Comparison of ENCODE assay signal across 22 cellular contexts in the genomic region with DNA sequence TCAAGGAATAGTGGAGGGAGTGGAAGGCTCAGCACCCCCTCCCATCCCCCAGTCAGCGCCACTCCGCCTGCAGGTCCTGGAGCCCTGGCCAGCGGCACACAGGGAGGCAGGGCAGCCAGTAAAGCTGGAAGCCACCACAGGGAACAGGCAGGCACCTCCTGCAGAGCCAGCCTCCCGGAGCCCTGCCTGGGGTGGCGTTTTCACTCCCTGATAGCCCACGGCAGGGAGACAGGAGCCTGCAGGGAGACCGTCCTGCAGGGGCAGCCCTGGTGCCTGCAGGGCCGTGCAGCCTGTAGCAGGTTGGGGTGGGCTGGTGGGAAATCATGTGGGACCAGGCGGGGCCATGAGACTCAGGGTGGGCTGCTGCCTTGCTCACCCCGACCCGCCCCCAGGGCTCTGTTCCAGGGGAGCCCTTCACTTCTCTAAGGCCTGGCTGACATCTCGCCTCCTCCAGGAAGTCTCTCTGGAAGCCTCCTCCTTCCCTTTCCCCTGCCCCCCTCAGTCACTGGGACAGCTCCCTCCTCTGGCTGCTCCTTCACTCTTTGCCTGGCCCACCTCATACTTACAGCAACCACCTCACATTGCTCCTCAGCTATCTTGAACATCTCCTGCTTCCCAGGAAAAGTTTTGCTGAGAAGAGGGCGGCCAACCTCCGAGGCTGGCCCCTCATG.
DNase-seq lines count a peak whose midpoint lies in the region; ATAC-seq, FAIRE-seq and TF ChIP-seq lines count a peak whose summit lies in the region.
"Had no signal": no experiment of that assay in that cellular context is flagged by ENCODE, and none has a peak within 500 bp of the region (broad histone marks: within the 10 kb centered on the region; RNA-seq: fewer than 3 reads in every experiment).

No MANE protein-coding gene starts in this region.

- H3K4me1 ChIP-seq in A549: peaks cover 59% of the 10 kb centered on the region
- no peaks in the 10 kb centered on the region for H3K4me1 ChIP-seq in neural progenitor cell
- no peaks in the 10 kb centered on the region for H3K4me1 ChIP-seq in ascending aorta

- H3K36me3 Mint-ChIP-seq in HFFc6 (ENCODE audit: low read depth) (peaks cover 39% of the 10 kb centered on the region), chondrocyte (ENCODE audit: low read depth) (peaks cover 26% of the 10 kb centered on the region), neural progenitor cell (peaks cover 25% of the 10 kb centered on the region)

- peaks cover 66% of the 10 kb centered on the region for H4K20me1 ChIP-seq in neural progenitor cell (ENCODE audit: low read depth)
- H4K20me1 ChIP-seq: BLaER1 treated with 17β-estradiol and CSF1 and Interleukin-3, amounts not matched to agents 10 nM and 100 nM had no signal

- intact Hi-C loops in ascending aorta (cut with DNase I): no loop called here

- peaks cover 30% of the 10 kb centered on the region for H3K4me1 Mint-ChIP-seq in HFFc6 (ENCODE audit: low read depth)
- H3K4me1 Mint-ChIP-seq in chondrocyte (ENCODE audit: low read depth): peaks cover 22% of the 10 kb centered on the region
- peaks cover 32% of the 10 kb centered on the region for H3K4me1 Mint-ChIP-seq in neural progenitor cell

- H3K27me3 ChIP-seq in neural progenitor cell (no peaks in the 10 kb centered on the region), ascending aorta (no peaks in the 10 kb centered on the region)
- H3K27me3 ChIP-seq: BLaER1 treated with 17β-estradiol and CSF1 and Interleukin-3, amounts not matched to agents 10 nM and 100 nM had no signal

- peak in 1 of 2 experiments; percentile 15; a peak in 1 of 6 replicates for ATAC-seq in A549

- POLR2A ChIA-PET in A549 (lab: Yijun Ruan, JAX): interaction anchor here (1.4 kb wide), 1 partner anchor 21 kb away, joined by 7 read pairs; no protein-coding TSS in a partner anchor

- H3K4me3 ChIP-seq in A549 (no peak overlapping the region), neural progenitor cell (no peak overlapping the region), ascending aorta (no peak overlapping the region)
- H3K4me3 ChIP-seq: BLaER1 treated with 17β-estradiol and CSF1 and Interleukin-3, amounts not matched to agents 10 nM and 100 nM; PC-9; SK-N-MC had no signal

- H3K36me3 ChIP-seq in neural progenitor cell: no peaks in the 10 kb centered on the region
- peaks cover 0 to 5% of the 10 kb centered on the region in 2 donors for H3K36me3 ChIP-seq in ascending aorta
- H3K36me3 ChIP-seq: BLaER1 treated with 17β-estradiol and CSF1 and Interleukin-3, amounts not matched to agents 10 nM and 100 nM had no signal

- TF ChIP-seq POLR2A in A549 (IDR thresholded peaks at IDR 0.05; ENCODE audit: low read length): no peak

- no peak for TF ChIP-seq CTCF in A549 (IDR thresholded peaks at IDR 0.05)
- TF ChIP-seq CTCF in HFFc6 (IDR thresholded peaks at IDR 0.05): 0 out of 2 replicates have a peak, but pooled peaks have one; percentile 8
- peak; percentile 14 for TF ChIP-seq CTCF in chondrocyte (IDR thresholded peaks at IDR 0.05)
- no peak for TF ChIP-seq CTCF in neural progenitor cell (IDR thresholded peaks at IDR 0.05)
- no peak for TF ChIP-seq CTCF in ascending aorta (IDR thresholded peaks at IDR 0.05)

- no peak overlapping the region for H3K27ac Mint-ChIP-seq in HFFc6
- no peak overlapping the region for H3K27ac Mint-ChIP-seq in chondrocyte (ENCODE audit: unreplicated experiment)
- H3K27ac Mint-ChIP-seq in neural progenitor cell: peak overlapping the region; percentile 7
- H3K27ac Mint-ChIP-seq: CD4-positive, alpha-beta T cell had no signal

- H3K27ac ChIP-seq in A549: peak overlapping the region; percentile 86 to 97
- no peak overlapping the region for H3K27ac ChIP-seq in neural progenitor cell
- no peak overlapping the region for H3K27ac ChIP-seq in ascending aorta
- H3K27ac ChIP-seq: BLaER1 treated with 17β-estradiol and CSF1 and Interleukin-3, amounts not matched to agents 10 nM and 100 nM; PC-9; SK-N-MC had no signal

- TF ChIP-seq EP300 in A549 (IDR thresholded peaks at IDR 0.05): no peak

- CTCF ChIA-PET in A549 (lab: Yijun Ruan, JAX): interaction anchor here (0.6 to 1.1 kb wide), 4 partner anchors 11 to 262 kb away, joined by 3 read pairs; no protein-coding TSS in a partner anchor

- FAIRE-seq in A549 (lab: Jason Lieb, UNC): no peak
- FAIRE-seq: D721Med, GM18507, H54 had no signal

- H3K79me2 ChIP-seq in neural progenitor cell (ENCODE audit: low read depth): no peaks in the 10 kb centered on the region

- H3K4me2 ChIP-seq in A549 (peak overlapping the region; percentile 54; the same call in 1 of the 3 replicates), neural progenitor cell (no peak overlapping the region)
- H3K4me2 ChIP-seq: BLaER1 treated with 17β-estradiol and CSF1 and Interleukin-3, amounts not matched to agents 10 nM and 100 nM; PC-9 had no signal

- H3F3A ChIP-seq in neural progenitor cell (ENCODE audit: low read depth): peaks cover 5% of the 10 kb centered on the region

- H3K9ac ChIP-seq in neural progenitor cell: no peak overlapping the region
- H3K9ac ChIP-seq: BLaER1 treated with 17β-estradiol and CSF1 and Interleukin-3, amounts not matched to agents 10 nM and 100 nM had no signal

- H3K27me3 Mint-ChIP-seq in HFFc6 (ENCODE audit: insufficient read depth) (peaks cover 24% of the 10 kb centered on the region), chondrocyte (ENCODE audit: low read depth) (no peaks in the 10 kb centered on the region), neural progenitor cell (ENCODE audit: insufficient read depth, low read depth) (no peaks in the 10 kb centered on the region)
- H3K27me3 Mint-ChIP-seq: CD4-positive, alpha-beta T cell had no signal

- no peaks in the 10 kb centered on the region; the same call in 1 of the 2 replicates for H3K9me3 Mint-ChIP-seq in HFFc6
- H3K9me3 Mint-ChIP-seq in chondrocyte (ENCODE audit: low read depth): no peaks in the 10 kb centered on the region
- H3K9me3 Mint-ChIP-seq in neural progenitor cell: no peaks in the 10 kb centered on the region
- H3K9me3 Mint-ChIP-seq: CD4-positive, alpha-beta T cell had no signal

- H3K9me3 ChIP-seq in A549 (no peaks in the 10 kb centered on the region), neural progenitor cell (ENCODE audit: low read depth) (no peaks in the 10 kb centered on the region), ascending aorta (no peaks in the 10 kb centered on the region)
- H3K9me3 ChIP-seq: BLaER1 treated with 17β-estradiol and CSF1 and Interleukin-3, amounts not matched to agents 10 nM and 100 nM had no signal

- no peak overlapping the region for H2AFZ ChIP-seq in neural progenitor cell (replicated peaks)
- H2AFZ ChIP-seq: PC-9 had no signal

- DNase-seq in A549 (ENCODE audit: low read depth in 1 of 2, low spot score in 1 of 2): no peak
- DNase-seq in HFFc6: no peak
- DNase-seq in chondrocyte (ENCODE audit: low spot score): no peak
- no peak for DNase-seq in neural progenitor cell (ENCODE audit: low spot score)
- DNase-seq in ascending aorta (ENCODE audit: low spot score in 2 of 2): no peak
- DNase-seq in RKO (ENCODE audit: low spot score): no peak
- no peak for DNase-seq in mucosa of gallbladder (ENCODE audit: low spot score)
- DNase-seq: AML-193; CD4-positive, alpha-beta T cell; Kasumi-1; MV-4-11; NCI-H1105; NCI-H2029; NCI-H446; NCI-H526 treated with DMSO at 0.1 percent for 48 hours; PC-9; SIG-M5 had no signal

- H3K4me3 Mint-ChIP-seq in HFFc6 (no peak overlapping the region), chondrocyte (ENCODE audit: unreplicated experiment) (no peak overlapping the region), neural progenitor cell (no peak overlapping the region)
- H3K4me3 Mint-ChIP-seq: CD4-positive, alpha-beta T cell had no signal

- WGBS in A549 (ENCODE audit: missing lambda C conversion rate): 76% methylated on average over 13 of the region's 14 CpGs

- TF ChIP-seq RAD21 in A549 (conservative IDR thresholded peaks at IDR 0.05 in 1 of 2, IDR thresholded peaks at IDR 0.05 in 1 of 2): no peak

TF ChIP-seq in A549, 52 proteins besides CTCF, POLR2A, EP300 and RAD21:
- peak; percentile 80 for TF ChIP-seq ZFP36 (IDR thresholded peaks at IDR 0.05; ENCODE audit: borderline replicate concordance, partially characterized antibody)
- no peak for TF ChIP-seq CHD4 (IDR thresholded peaks at IDR 0.05; ENCODE audit: borderline replicate concordance)
- TF ChIP-seq KDM5A (IDR thresholded peaks at IDR 0.05): no peak
TF ChIP-seq in A549: peak in this region for 1.

Comparison
In these comparisons a context has a peak if more than half of its experiments do, and no peak if none do; other contexts are left out.
1. H3K27ac ChIP-seq: peak in A549 (2 of 2); none in neural progenitor cell (single experiment) and ascending aorta (0 of 2).
2. CTCF ChIP-seq: peak in HFFc6 (single experiment) and chondrocyte (single experiment); none in A549 (single experiment), neural progenitor cell (single experiment) and ascending aorta (0 of 3).